ENCODE assay signal across 34 cellular contexts in the genomic region with DNA sequence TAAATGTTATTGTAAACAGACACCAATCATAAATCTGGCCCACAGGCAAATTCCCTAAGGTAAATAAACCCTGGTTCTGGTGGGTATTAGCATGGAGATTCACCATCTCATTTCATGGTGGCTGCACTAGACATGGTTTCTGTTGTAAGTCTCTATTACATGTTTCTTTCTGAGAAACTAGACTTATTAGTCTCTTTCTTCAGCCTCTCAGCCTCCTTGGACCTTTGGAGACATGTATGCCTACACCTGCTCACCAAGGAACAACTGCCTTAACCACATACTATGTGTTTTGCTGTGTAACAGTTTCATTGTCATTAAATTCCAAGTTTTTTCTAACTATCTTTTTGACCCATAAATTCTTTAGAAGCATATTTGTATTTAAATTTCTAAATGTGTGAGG. TPM values are rescaled to one million over a fixed set of nuclear protein-coding genes. Genes with fewer than 3 reads are reported as not detected.
"Had no signal": no experiment of that assay in that cellular context is flagged by ENCODE, and none has a peak within 500 bp of the region (broad histone marks: within the 10 kb centered on the region; RNA-seq: fewer than 3 reads in every experiment).

No MANE protein-coding gene starts in this region.

- H3K27ac ChIP-seq: brain microvascular endothelial cell, Peyer's patch, VCaP had no signal

- H3K27ac Mint-ChIP-seq: activated B cell treated with CpG ODN at 0.5 μM for 24 hours; activated CD4-positive, alpha-beta memory T cell treated with anti-CD3 and anti-CD28 coated beads for 36 hours; activated naive CD8-positive, alpha-beta T cell treated with anti-CD3 and anti-CD28 coated beads for 36 hours; activated T-helper 17 cell treated with anti-CD3 and anti-CD28 coated beads, Interleukin-2, amount 50 U/mL, for 72 hours had no signal

- H3K4me3 Mint-ChIP-seq: activated B cell treated with CpG ODN at 0.5 μM for 24 hours; activated CD4-positive, alpha-beta memory T cell treated with anti-CD3 and anti-CD28 coated beads for 36 hours; activated naive CD8-positive, alpha-beta T cell treated with anti-CD3 and anti-CD28 coated beads for 36 hours; activated T-helper 17 cell treated with anti-CD3 and anti-CD28 coated beads, Interleukin-2, amount 50 U/mL, for 72 hours; central memory CD8-positive, alpha-beta T cell had no signal

- DNase-seq: activated B cell treated with CpG ODN at 0.5 μM for 24 hours; activated CD4-positive, alpha-beta memory T cell treated with anti-CD3 and anti-CD28 coated beads for 36 hours; activated CD4-positive, alpha-beta T cell treated with anti-CD3 and anti-CD28 coated beads for 4 hours; activated CD4-positive, alpha-beta T cell treated with anti-CD3 and anti-CD28 coated beads, Interleukin-2, amount 50 U/mL, for 1 hour; activated CD4-positive, CD25-positive, alpha-beta regulatory T cell treated with anti-CD3 and anti-CD28 coated beads, Interleukin-2, amount 50 U/mL, for 72 hours; activated CD8-positive, alpha-beta memory T cell treated with anti-CD3 and anti-CD28 coated beads, Interleukin-2, amount 50 U/mL, for 4 hours; activated effector memory CD4-positive, alpha-beta T cell treated with anti-CD3 and anti-CD28 coated beads, Interleukin-2, amount 50 U/mL, for 16 hours; activated naive CD4-positive, alpha-beta T cell; activated naive CD4-positive, alpha-beta T cell treated with anti-CD3 and anti-CD28 coated beads, Interleukin-2, amount 50 U/mL, for 16 hours; activated naive CD8-positive, alpha-beta T cell treated with anti-CD3 and anti-CD28 coated beads for 36 hours; activated T-cell treated with anti-CD3 and anti-CD28 coated beads for 4 hours; activated T-cell treated with anti-CD3 and anti-CD28 coated beads, Interleukin-2, amount 50 U/mL, for 48 hours; amniotic stem cell; aorta; brain microvascular endothelial cell; NCI-H1105; NCI-H1417 treated with DMSO at 0.1 percent for 48 hours; NCI-H187 treated with DMSO at 0.1 percent for 48 hours; NCI-H2081; NCI-H2171 treated with DMSO at 0.1 percent for 48 hours; NCI-H2227 treated with DMSO at 0.1 percent for 48 hours; NCI-H446 treated with DMSO at 0.1 percent for 48 hours; NCI-H524; NK-92 treated with Interleukin-12 subunit alpha and Interleukin-12 subunit beta, amount 100 ng/mL, for 24 hours; Peyer's patch; RPMI8226; SIG-M5; SW 1271; T-helper 1 cell; T-helper 9 cell had no signal

- ATAC-seq: activated T-helper 17 cell treated with anti-CD3 and anti-CD28 coated beads, Interleukin-2, amount 50 U/mL, for 72 hours; PC-3 had no signal

- H3K4me3 ChIP-seq: Peyer's patch had no signal

- H3K9me3 Mint-ChIP-seq: activated B cell treated with CpG ODN at 0.5 μM for 24 hours; activated CD4-positive, alpha-beta memory T cell treated with anti-CD3 and anti-CD28 coated beads for 36 hours; activated naive CD8-positive, alpha-beta T cell treated with anti-CD3 and anti-CD28 coated beads for 36 hours; activated T-helper 17 cell treated with anti-CD3 and anti-CD28 coated beads, Interleukin-2, amount 50 U/mL, for 72 hours; central memory CD8-positive, alpha-beta T cell had no signal

- H3K27me3 Mint-ChIP-seq: activated B cell treated with CpG ODN at 0.5 μM for 24 hours; activated CD4-positive, alpha-beta memory T cell treated with anti-CD3 and anti-CD28 coated beads for 36 hours; activated T-helper 17 cell treated with anti-CD3 and anti-CD28 coated beads, Interleukin-2, amount 50 U/mL, for 72 hours; central memory CD8-positive, alpha-beta T cell had no signal

- H3K4me1 Mint-ChIP-seq: activated B cell treated with CpG ODN at 0.5 μM for 24 hours; central memory CD8-positive, alpha-beta T cell had no signal

- H3K36me3 ChIP-seq: brain microvascular endothelial cell, Peyer's patch had no signal

- H3K4me1 ChIP-seq: Peyer's patch had no signal

- H3K36me3 Mint-ChIP-seq: activated CD4-positive, alpha-beta memory T cell treated with anti-CD3 and anti-CD28 coated beads for 36 hours; activated naive CD8-positive, alpha-beta T cell treated with anti-CD3 and anti-CD28 coated beads for 36 hours had no signal

- H3K9me3 ChIP-seq: Peyer's patch had no signal

- H3K27me3 ChIP-seq: brain microvascular endothelial cell, Peyer's patch had no signal

RNA-seq across cellular contexts. Expression of a gene that starts 13.1 kb away (rescaled TPM):
- total RNA-seq: activated B cell treated with CpG ODN at 0.5 μM for 24 hours, PC-3 had no signal
